ENCODE assay signal across 2 cellular contexts in genomic region chrX:14228611-14229010, GRCh38.
TF ChIP-seq lines count a peak whose summit lies in the region.

No MANE protein-coding gene starts in this region.

TF ChIP-seq in A549, 52 proteins besides CTCF, POLR2A, EP300 and RAD21 (continued from another document):
- TF ChIP-seq, protein P1, sequence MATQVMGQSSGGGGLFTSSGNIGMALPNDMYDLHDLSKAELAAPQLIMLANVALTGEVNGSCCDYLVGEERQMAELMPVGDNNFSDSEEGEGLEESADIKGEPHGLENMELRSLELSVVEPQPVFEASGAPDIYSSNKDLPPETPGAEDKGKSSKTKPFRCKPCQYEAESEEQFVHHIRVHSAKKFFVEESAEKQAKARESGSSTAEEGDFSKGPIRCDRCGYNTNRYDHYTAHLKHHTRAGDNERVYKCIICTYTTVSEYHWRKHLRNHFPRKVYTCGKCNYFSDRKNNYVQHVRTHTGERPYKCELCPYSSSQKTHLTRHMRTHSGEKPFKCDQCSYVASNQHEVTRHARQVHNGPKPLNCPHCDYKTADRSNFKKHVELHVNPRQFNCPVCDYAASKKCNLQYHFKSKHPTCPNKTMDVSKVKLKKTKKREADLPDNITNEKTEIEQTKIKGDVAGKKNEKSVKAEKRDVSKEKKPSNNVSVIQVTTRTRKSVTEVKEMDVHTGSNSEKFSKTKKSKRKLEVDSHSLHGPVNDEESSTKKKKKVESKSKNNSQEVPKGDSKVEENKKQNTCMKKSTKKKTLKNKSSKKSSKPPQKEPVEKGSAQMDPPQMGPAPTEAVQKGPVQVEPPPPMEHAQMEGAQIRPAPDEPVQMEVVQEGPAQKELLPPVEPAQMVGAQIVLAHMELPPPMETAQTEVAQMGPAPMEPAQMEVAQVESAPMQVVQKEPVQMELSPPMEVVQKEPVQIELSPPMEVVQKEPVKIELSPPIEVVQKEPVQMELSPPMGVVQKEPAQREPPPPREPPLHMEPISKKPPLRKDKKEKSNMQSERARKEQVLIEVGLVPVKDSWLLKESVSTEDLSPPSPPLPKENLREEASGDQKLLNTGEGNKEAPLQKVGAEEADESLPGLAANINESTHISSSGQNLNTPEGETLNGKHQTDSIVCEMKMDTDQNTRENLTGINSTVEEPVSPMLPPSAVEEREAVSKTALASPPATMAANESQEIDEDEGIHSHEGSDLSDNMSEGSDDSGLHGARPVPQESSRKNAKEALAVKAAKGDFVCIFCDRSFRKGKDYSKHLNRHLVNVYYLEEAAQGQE (IDR thresholded peaks at IDR 0.05), result no peak
- TF ChIP-seq NPAS2 (CRISPR knock-in tag; IDR thresholded peaks at IDR 0.05; ENCODE audit: borderline replicate concordance) (no peak), NFE2L2 (conservative IDR thresholded peaks at IDR 0.05; ENCODE audit: low read length) (peak; percentile 37; the same call in 1 of the 2 replicates), ZFP36 (IDR thresholded peaks at IDR 0.05; ENCODE audit: borderline replicate concordance, partially characterized antibody) (no peak), MAFK (IDR thresholded peaks at IDR 0.05; ENCODE audit: partially characterized antibody) (peak; percentile 28), BHLHE40 (IDR thresholded peaks at IDR 0.05; ENCODE audit: low read depth, low read length) (no peak)

TF ChIP-seq in IMR-90, 13 proteins besides CTCF, POLR2A, EP300 and RAD21 (continued from another document):
- TF ChIP-seq, protein P2, sequence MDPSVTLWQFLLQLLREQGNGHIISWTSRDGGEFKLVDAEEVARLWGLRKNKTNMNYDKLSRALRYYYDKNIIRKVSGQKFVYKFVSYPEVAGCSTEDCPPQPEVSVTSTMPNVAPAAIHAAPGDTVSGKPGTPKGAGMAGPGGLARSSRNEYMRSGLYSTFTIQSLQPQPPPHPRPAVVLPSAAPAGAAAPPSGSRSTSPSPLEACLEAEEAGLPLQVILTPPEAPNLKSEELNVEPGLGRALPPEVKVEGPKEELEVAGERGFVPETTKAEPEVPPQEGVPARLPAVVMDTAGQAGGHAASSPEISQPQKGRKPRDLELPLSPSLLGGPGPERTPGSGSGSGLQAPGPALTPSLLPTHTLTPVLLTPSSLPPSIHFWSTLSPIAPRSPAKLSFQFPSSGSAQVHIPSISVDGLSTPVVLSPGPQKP (IDR thresholded peaks at IDR 0.05; ENCODE audit: borderline replicate concordance, low read depth, low read length), result no peak
- TF ChIP-seq CEBPB (IDR thresholded peaks at IDR 0.05; ENCODE audit: low read depth, low read length), result no peak
